ENCODE assay signal across 8 cellular contexts in genomic region chr12:48924617-48925217, GRCh38. TPM values are rescaled to one million over a fixed set of nuclear protein-coding genes. Genes with fewer than 3 reads are reported as not detected.
A peak's percentile ranks its signal among the peaks of the same experiment; 100 is the strongest.
DNase-seq lines count a peak whose midpoint lies in the region; ATAC-seq lines count a peak whose summit lies in the region.

No MANE protein-coding gene starts in this region.

- peaks cover 11% of the 10 kb centered on the region; the same call in 1 of the 2 replicates for H3K36me3 ChIP-seq in SK-N-MC (ENCODE audit: insufficient read depth, low read length)
- H3K36me3 ChIP-seq in adipocyte (ENCODE audit: control insufficient read depth, insufficient read depth, low read length, severe bottlenecking): peaks cover 44% of the 10 kb centered on the region

- H3K9ac ChIP-seq in SK-N-MC (ENCODE audit: insufficient read length) (peak overlapping the region; percentile 77), adipocyte (ENCODE audit: low read length) (peak overlapping the region; percentile 92)

- H3K4me3 ChIP-seq in SK-N-MC (peak overlapping the region; percentile 88), adipocyte (ENCODE audit: low read length) (peak overlapping the region; percentile 93)

- peaks cover 62 to 69% of the 10 kb centered on the region in 2 donors for H3K4me1 Mint-ChIP-seq in immature natural killer cell

- H3K9me3 ChIP-seq in SK-N-MC (ENCODE audit: low read depth, low read length) (no peaks in the 10 kb centered on the region), adipocyte (ENCODE audit: control insufficient read depth, low read length) (no peaks in the 10 kb centered on the region)

- peak; percentile 67 for DNase-seq in AG20443 (ENCODE audit: low spot score)
- DNase-seq in SK-N-MC (ENCODE audit: low read depth, low spot score): no peak
- DNase-seq in adipocyte (ENCODE audit: low read depth): peak; percentile 62
- DNase-seq in immature natural killer cell: peak; percentile 75 to 79 (median 78)
- DNase-seq in stimulated activated CD4-positive, alpha-beta T cell treated with anti-CD3 and anti-CD28 coated beads, Interleukin-2, amount 100 ng/mL, for 24 hours: peak; percentile 73 to 76
- DNase-seq in UCSD-AML1 (lab: John Stamatoyannopoulos, UW; ENCODE audit: unreplicated experiment): no peak

- H3K36me3 Mint-ChIP-seq in immature natural killer cell: peaks cover 18 to 28% (median 25%) of the 10 kb centered on the region in 3 donors

- ATAC-seq in GM18909 (IDR thresholded peaks at IDR 0.05; ENCODE audit: poor library complexity, unreplicated experiment) (peak; percentile 70), HG03280 (IDR thresholded peaks at IDR 0.05; ENCODE audit: unreplicated experiment) (peak; percentile 71)

- no peaks in the 10 kb centered on the region for H3K27me3 ChIP-seq in adipocyte (replicated peaks; ENCODE audit: control insufficient read depth, insufficient read depth, low read length)

- no peak overlapping the region for H3K27ac ChIP-seq in SK-N-MC

- peaks cover 8 to 22% (median 14%) of the 10 kb centered on the region in 3 donors for H3K27me3 Mint-ChIP-seq in immature natural killer cell (ENCODE audit: low read depth in 3 of 3)

- peak overlapping the region; percentile 90 to 97 (median 94) for H3K4me3 Mint-ChIP-seq in immature natural killer cell

- H3K27ac Mint-ChIP-seq in immature natural killer cell: peak overlapping the region; percentile 93 to 98 (median 96)

- no peaks in the 10 kb centered on the region for H3K9me3 Mint-ChIP-seq in immature natural killer cell

- peaks cover 14% of the 10 kb centered on the region for H3K4me1 ChIP-seq in adipocyte (ENCODE audit: control insufficient read depth, insufficient read depth, low read length)

RNA-seq across cellular contexts. Expression of gene FKBP11, which starts 0.6 kb away (rescaled TPM):
- polyA plus RNA-seq in immature natural killer cell: 100 to 1,000 TPM; 195 to 241 (median 226) TPM

RNA-seq across cellular contexts. Expression of gene ARF3, which starts 32.6 kb away (rescaled TPM):
- polyA plus RNA-seq in immature natural killer cell: 10 to 100 TPM; 31.2 to 40.7 (median 37.2) TPM

RNA-seq across cellular contexts. Expression of gene WNT10B, which starts 46.8 kb away (rescaled TPM):
- under 1 TPM in 2 of 3 donors, not detected in 1; 0.45 to 0.68 TPM for polyA plus RNA-seq in immature natural killer cell

RNA-seq across cellular contexts. Expression of gene WNT1, which starts 53.4 kb away (rescaled TPM):
- 1 to 10 TPM in 1 of 3 donors, under 1 TPM in 1, not detected in 1; 0.86 to 1.2 TPM for polyA plus RNA-seq in immature natural killer cell

RNA-seq across cellular contexts. Expression of gene RND1, which starts 59.0 kb away (rescaled TPM):
- 1 to 10 TPM in 1 of 3 donors, under 1 TPM in 1, not detected in 1; 0.63 to 1.7 TPM for polyA plus RNA-seq in immature natural killer cell

Comparison
In these comparisons a context has a peak if more than half of its experiments do, and no peak if none do; other contexts are left out.
1. DNase-seq: peak in AG20443 (single experiment), adipocyte (single experiment), immature natural killer cell (3 of 3) and stimulated activated CD4-positive, alpha-beta T cell treated with anti-CD3 and anti-CD28 coated beads, Interleukin-2, amount 100 ng/mL, for 24 hours (2 of 2); none in SK-N-MC (single experiment) and UCSD-AML1 (single experiment).